ENCODE assay signal across 8 cellular contexts in the genomic region with DNA sequence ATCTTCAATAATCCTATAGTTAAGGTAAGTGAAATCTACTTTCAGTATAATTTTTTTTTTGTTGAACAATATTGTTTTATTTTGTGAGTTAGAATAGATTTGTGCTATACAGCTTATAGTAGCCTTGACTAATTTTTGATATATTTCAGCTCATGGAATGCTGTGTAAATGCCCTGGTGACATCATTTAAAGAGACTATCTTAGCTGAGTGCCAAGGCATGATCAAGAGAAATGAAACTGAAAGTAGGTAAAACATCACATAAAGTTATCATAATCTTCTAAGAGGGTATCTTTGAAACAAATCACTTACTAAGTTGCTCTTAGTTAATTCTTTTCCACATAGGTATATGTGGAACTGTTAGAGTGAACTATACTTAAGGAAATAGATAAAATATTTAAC. TPM values are rescaled to one million over a fixed set of nuclear protein-coding genes. Genes with fewer than 3 reads are reported as not detected.
DNase-seq lines count a peak whose midpoint lies in the region; ATAC-seq and TF ChIP-seq lines count a peak whose summit lies in the region.

No MANE protein-coding gene starts in this region.

- H3K9me2 ChIP-seq in Karpas-422 (replicated peaks; ENCODE audit: insufficient read depth, low read length), result no peaks in the 10 kb centered on the region

- H3K27ac ChIP-seq in Karpas-422 (ENCODE audit: low read length), result no peak overlapping the region

- no peak overlapping the region for H3K4me2 ChIP-seq in Karpas-422 (ENCODE audit: low read depth, low read length, poor library complexity, severe bottlenecking)

- H3K27ac Mint-ChIP-seq in natural killer cell, result peak overlapping the region; percentile 84 to 86

- no peak overlapping the region for H2AFZ ChIP-seq in Karpas-422 (ENCODE audit: low read length)

- H3K4me3 Mint-ChIP-seq in natural killer cell, result peak overlapping the region; percentile 55

- H3K36me3 Mint-ChIP-seq in natural killer cell, result peaks cover 10% of the 10 kb centered on the region

- no peaks in the 10 kb centered on the region for H4K20me1 ChIP-seq in Karpas-422 (ENCODE audit: insufficient read depth, low read depth, low read length)

- H3K27me3 ChIP-seq in Karpas-422 (ENCODE audit: low read length), result no peaks in the 10 kb centered on the region

- ATAC-seq in HG02798 (IDR thresholded peaks at IDR 0.05; ENCODE audit: poor library complexity, unreplicated experiment) (peak; percentile 69), natural killer cell (peak; percentile 75 to 95 (median 75)), GM21360 (IDR thresholded peaks at IDR 0.05; ENCODE audit: unreplicated experiment) (no peak)

- no peak overlapping the region for H3K9ac ChIP-seq in Karpas-422 (ENCODE audit: low read length)

- no peak for TF ChIP-seq CTCF in natural killer cell (IDR thresholded peaks at IDR 0.05)

- H3K4me3 ChIP-seq in Karpas-422 (ENCODE audit: low read length), result no peak overlapping the region

- H3K9me3 Mint-ChIP-seq in natural killer cell, result no peaks in the 10 kb centered on the region

- intact Hi-C loops in natural killer cell (cut with micrococcal nuclease), result no loop called here

- peaks cover 69% of the 10 kb centered on the region for H3K79me2 ChIP-seq in Karpas-422 (ENCODE audit: low read length)

- peaks cover 15% of the 10 kb centered on the region for H3K4me1 ChIP-seq in Karpas-422 (ENCODE audit: low read length)

- H3K9me3 ChIP-seq in Karpas-422 (ENCODE audit: low read length), result no peaks in the 10 kb centered on the region

- H3K27me3 Mint-ChIP-seq in natural killer cell (ENCODE audit: low read depth in 2 of 2), result no peaks in the 10 kb centered on the region

- DNase-seq in NCI-H2029 (lab: John Stamatoyannopoulos, UW) (peak; percentile 5), NCI-H2029 treated with DMSO at 0.1 percent for 48 hours (lab: John Stamatoyannopoulos, UW) (no peak), amniotic epithelial cell (ENCODE audit: low read depth) (peak; percentile 61), natural killer cell (no peak), NCI-H524 (lab: John Stamatoyannopoulos, UW) (no peak), Karpas-422 (no peak)

- H3K4me1 Mint-ChIP-seq in natural killer cell, result peaks cover 12 to 24% of the 10 kb centered on the region in 2 donors

- H3K36me3 ChIP-seq in Karpas-422 (ENCODE audit: insufficient read depth, low read length), result peaks cover 44% of the 10 kb centered on the region

RNA-seq across cellular contexts. Expression of gene ACAT1, which starts 51.4 kb away (rescaled TPM):
- total RNA-seq in natural killer cell, result 10 to 100 TPM in 2 of 3 donors, 1 to 10 TPM in 1; 7.4 to 15.4 (median 10.9) TPM
- 251 and 257 TPM in 2 replicates for total RNA-seq in Karpas-422 (2014; rRNA removed; shearing (Covaris generic); ENCODE audit: low replicate concordance)

Comparison
In these comparisons a context has a peak if more than half of its experiments do, and no peak if none do; other contexts are left out.
1. DNase-seq: peak in NCI-H2029 (single experiment) and amniotic epithelial cell (single experiment); none in NCI-H2029 treated with DMSO at 0.1 percent for 48 hours (single experiment), natural killer cell (single experiment), NCI-H524 (0 of 2) and Karpas-422 (single experiment).
2. RNA of gene ACAT1, which starts 51.4 kb away (total RNA-seq): 251 to 257 TPM in Karpas-422; 7.4 to 15.4 TPM in natural killer cell; every median in the first group is over 10 times any median in the second.